ENCODE assay signal across 3 cellular contexts in the genomic region with DNA sequence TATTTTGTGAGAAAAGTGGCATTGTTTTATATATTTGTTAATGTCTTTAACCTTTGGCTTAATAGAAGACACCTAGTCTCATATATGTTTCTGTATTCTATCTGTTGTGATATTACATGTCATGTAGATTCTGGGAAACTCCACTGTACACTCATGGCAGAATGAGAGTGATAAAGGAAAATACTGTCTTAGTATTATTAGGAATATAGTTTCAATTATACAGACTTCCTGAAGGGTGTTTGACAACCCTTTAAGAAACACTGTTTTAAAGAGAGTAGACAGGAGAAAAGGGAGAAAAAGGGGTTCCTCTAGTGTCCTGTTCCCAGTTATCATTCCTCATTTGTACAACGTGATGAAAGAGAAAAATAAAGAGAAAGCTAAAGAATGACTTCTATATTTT.
"Had no signal": no experiment of that assay in that cellular context is flagged by ENCODE, and none has a peak within 500 bp of the region (broad histone marks: within the 10 kb centered on the region; RNA-seq: fewer than 3 reads in every experiment).

No MANE protein-coding gene starts in this region.

- ATAC-seq: GM12878 had no signal

- H3K4me3 ChIP-seq: GM12878 had no signal

- DNase-seq: GDM1, GF-D8 had no signal
